In the genomic region with DNA sequence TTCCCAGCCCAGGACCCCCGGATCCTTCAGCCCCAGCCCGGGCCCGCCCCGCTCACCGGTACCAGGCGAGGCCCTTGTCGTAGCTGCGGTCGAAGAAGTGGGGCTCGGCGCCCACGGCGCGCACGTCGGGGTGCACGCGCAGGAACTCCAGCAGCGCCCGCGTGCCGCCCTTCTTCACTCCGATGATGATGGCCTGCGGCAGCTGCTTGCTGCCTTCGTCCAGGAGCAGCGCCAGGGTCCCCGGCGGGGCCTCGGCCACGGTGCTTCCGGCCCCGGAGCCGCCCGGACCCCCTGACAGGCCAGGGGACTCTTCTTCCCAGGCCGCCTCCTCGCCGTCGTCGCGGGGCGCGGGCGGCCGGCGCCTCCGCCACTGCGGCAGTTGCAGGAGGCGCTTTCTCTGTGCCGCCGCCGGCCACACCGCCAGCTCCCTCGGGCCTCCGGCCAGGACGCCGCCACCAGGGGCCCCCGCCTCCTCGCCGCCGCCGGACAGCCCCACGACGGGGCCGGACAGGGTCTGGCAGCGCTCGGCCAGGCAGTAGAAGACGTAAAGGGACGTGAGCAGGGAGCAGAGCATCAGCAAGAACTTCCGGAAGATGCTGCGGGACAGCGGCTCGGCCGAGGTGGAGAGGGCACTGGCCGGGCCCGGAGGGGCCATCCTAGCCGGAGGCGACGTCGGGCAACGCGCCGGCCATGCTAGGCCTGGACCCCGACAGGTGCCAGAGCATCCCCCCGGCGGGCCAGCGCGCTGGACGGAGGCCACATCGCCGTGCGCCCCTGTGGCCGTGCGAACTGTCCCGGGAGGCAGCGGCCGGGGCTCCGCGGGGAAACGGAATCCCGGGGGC, we compare ENCODE assay signal across 10 cellular contexts. TPM values are rescaled to one million over a fixed set of nuclear protein-coding genes. Genes with fewer than 3 reads are reported as not detected.
DNase-seq lines count a peak whose midpoint lies in the region; ATAC-seq lines count a peak whose summit lies in the region.
"Had no signal": no experiment of that assay in that cellular context is flagged by ENCODE, and none has a peak within 500 bp of the region (broad histone marks: within the 10 kb centered on the region; RNA-seq: fewer than 3 reads in every experiment).

No MANE protein-coding gene starts in this region.

- H3K27me3 ChIP-seq in H7 (ENCODE audit: control insufficient read depth, insufficient read depth, low read length) = peaks cover 20% of the 10 kb centered on the region
- H3K27me3 ChIP-seq in iPS-18a (ENCODE audit: control insufficient read depth, insufficient read depth, low read length) = peaks cover 33% of the 10 kb centered on the region
- no peaks in the 10 kb centered on the region for H3K27me3 ChIP-seq in skeletal muscle satellite cell (ENCODE audit: control insufficient read depth, insufficient read depth, low read length)

- H3K4me3 ChIP-seq in H7 (ENCODE audit: insufficient read depth, low read depth, low read length) (peak overlapping the region; percentile 80), iPS-18a (ENCODE audit: low read length) (peak overlapping the region; percentile 72), skeletal muscle satellite cell (ENCODE audit: low read length) (peak overlapping the region; percentile 80)

- ATAC-seq in GM21390 (IDR thresholded peaks at IDR 0.05; ENCODE audit: unreplicated experiment) (no peak), GM19023 (IDR thresholded peaks at IDR 0.05; ENCODE audit: unreplicated experiment) (no peak), HG03175 (IDR thresholded peaks at IDR 0.05; ENCODE audit: unreplicated experiment) (no peak)

- H3K36me3 ChIP-seq in H7 (replicated peaks; ENCODE audit: control insufficient read depth, insufficient read depth, low read length) (no peaks in the 10 kb centered on the region; the same call in 1 of the 2 replicates), iPS-18a (ENCODE audit: control insufficient read depth, low read depth, low read length) (no peaks in the 10 kb centered on the region), skeletal muscle satellite cell (ENCODE audit: insufficient read depth, low read length) (no peaks in the 10 kb centered on the region)

- DNase-seq in H7 (peak; percentile 74), astrocyte of the hippocampus (ENCODE audit: low read depth, low spot score) (peak; percentile 67), D341Med (ENCODE audit: low spot score) (no peak)
- DNase-seq: SHP77 had no signal

- peaks cover 11% of the 10 kb centered on the region for H3K4me1 ChIP-seq in iPS-18a (ENCODE audit: control insufficient read depth, low read depth, low read length)
- H3K4me1 ChIP-seq in skeletal muscle satellite cell (ENCODE audit: control insufficient read depth, insufficient read depth, low read length) = peaks cover 26% of the 10 kb centered on the region

- peak overlapping the region; percentile 43 for H3K9ac ChIP-seq in iPS-18a (ENCODE audit: low read length)
- peak overlapping the region; percentile 88 for H3K9ac ChIP-seq in skeletal muscle satellite cell (ENCODE audit: low read depth, low read length)

- peak overlapping the region; percentile 90 for H3K4me2 ChIP-seq in skeletal muscle satellite cell (ENCODE audit: low read length)

- no peaks in the 10 kb centered on the region for H3K9me3 ChIP-seq in iPS-18a (ENCODE audit: control insufficient read depth, low read depth, low read length)
- no peaks in the 10 kb centered on the region for H3K9me3 ChIP-seq in skeletal muscle satellite cell (replicated peaks; ENCODE audit: low read length)

- no peak overlapping the region for H3K27ac ChIP-seq in iPS-18a (ENCODE audit: low read length)

RNA-seq across cellular contexts. Expression of a gene that starts 1.0 kb away (rescaled TPM):
- 10.4 and 11.5 TPM in 2 replicates for total RNA-seq in H7 (2014; rRNA removed; shearing (Covaris generic))
- 26.9 and 39.3 TPM in 2 replicates for total RNA-seq in skeletal muscle satellite cell (2012; rRNA removed)
- total RNA-seq: activated naive CD4-positive, alpha-beta T cell treated with anti-CD3 and anti-CD28 coated beads, Interleukin-2, amount 50 U/mL, for 72 hours had no signal
